ENCODE assay signal across 1 cellular context in the genomic region with DNA sequence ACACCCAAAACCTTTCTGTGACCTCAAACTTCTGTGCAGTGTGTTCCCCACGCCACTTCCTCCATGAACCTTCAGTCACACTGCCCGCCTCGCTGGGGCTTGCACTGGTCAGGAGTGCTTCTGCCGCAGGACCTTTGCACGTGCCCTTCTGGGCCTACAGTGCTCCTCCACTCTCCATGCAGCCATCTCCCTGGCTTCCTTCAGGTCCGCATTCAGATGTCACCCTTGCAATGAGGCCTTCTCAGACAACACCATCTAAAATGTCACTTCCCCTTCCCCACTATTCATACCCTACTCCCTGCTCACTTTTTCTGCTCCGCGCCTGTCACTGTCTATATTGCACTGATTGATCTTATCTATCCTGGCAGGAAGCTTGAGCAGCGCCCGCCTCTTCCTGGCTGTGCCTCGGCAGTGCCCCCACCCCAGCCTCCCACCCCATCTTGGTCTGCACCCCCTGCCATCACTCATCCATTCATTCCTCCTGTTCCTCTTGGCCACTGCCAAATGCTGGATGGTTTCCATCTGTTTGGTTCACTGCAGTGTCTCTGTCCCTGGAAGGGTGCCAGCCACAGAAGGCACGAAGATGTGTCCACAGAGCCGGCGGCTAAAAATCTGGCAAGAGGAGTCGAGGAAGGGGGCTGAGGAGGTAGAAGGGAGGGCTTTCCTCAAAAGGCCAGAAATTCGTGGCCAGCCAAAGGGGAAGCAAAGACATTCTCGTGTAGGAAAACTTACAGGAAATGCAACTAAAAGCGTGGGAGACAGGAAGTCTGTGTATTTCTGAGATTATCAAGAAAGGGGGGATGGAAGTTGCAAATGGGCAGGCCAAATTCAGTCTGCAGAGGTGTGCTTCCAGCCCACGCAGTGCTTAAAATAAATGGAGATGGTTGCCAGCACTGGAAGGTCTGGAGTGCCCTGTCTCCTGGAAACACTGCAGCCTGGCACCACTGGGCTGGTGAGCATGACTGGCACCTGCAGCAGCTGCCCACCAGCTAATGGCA.
A peak's percentile ranks its signal among the peaks of the same experiment; 100 is the strongest.
TF ChIP-seq lines count a peak whose summit lies in the region.

No MANE protein-coding gene starts in this region.

TF ChIP-seq in K562, 482 proteins besides CTCF, POLR2A, EP300 and RAD21 (continued from another document and continues in another):
- TF ChIP-seq, protein P1, sequence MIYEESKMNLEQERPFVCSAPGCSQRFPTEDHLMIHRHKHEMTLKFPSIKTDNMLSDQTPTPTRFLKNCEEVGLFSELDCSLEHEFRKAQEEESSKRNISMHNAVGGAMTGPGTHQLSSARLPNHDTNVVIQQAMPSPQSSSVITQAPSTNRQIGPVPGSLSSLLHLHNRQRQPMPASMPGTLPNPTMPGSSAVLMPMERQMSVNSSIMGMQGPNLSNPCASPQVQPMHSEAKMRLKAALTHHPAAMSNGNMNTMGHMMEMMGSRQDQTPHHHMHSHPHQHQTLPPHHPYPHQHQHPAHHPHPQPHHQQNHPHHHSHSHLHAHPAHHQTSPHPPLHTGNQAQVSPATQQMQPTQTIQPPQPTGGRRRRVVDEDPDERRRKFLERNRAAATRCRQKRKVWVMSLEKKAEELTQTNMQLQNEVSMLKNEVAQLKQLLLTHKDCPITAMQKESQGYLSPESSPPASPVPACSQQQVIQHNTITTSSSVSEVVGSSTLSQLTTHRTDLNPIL (CRISPR knock-in tag; IDR thresholded peaks at IDR 0.05) = no peak
- no peak for TF ChIP-seq STAT5B (CRISPR knock-in tag; IDR thresholded peaks at IDR 0.05)
- no peak for TF ChIP-seq MTF1 (CRISPR knock-in tag; IDR thresholded peaks at IDR 0.05; ENCODE audit: borderline replicate concordance)
- TF ChIP-seq NRF1 (conservative IDR thresholded peaks at IDR 0.05 in 1 of 2, IDR thresholded peaks at IDR 0.05 in 1 of 2) = no peak
- TF ChIP-seq ZNF212 (CRISPR knock-in tag; IDR thresholded peaks at IDR 0.05) = no peak
- 0 out of 2 replicates have a peak, but pooled peaks have one; percentile 68 for TF ChIP-seq PTBP1 (IDR thresholded peaks at IDR 0.05; ENCODE audit: low read depth, low read length)
- TF ChIP-seq ZFP1 (CRISPR knock-in tag; IDR thresholded peaks at IDR 0.05) = no peak
- peak; percentile 44 to 84; a peak in 3 of 4 replicates for TF ChIP-seq RCOR1 (IDR thresholded peaks at IDR 0.05; ENCODE audit: borderline replicate concordance in 1 of 2, low read depth in 2 of 2, low read length in 2 of 2)
- TF ChIP-seq, protein P2, sequence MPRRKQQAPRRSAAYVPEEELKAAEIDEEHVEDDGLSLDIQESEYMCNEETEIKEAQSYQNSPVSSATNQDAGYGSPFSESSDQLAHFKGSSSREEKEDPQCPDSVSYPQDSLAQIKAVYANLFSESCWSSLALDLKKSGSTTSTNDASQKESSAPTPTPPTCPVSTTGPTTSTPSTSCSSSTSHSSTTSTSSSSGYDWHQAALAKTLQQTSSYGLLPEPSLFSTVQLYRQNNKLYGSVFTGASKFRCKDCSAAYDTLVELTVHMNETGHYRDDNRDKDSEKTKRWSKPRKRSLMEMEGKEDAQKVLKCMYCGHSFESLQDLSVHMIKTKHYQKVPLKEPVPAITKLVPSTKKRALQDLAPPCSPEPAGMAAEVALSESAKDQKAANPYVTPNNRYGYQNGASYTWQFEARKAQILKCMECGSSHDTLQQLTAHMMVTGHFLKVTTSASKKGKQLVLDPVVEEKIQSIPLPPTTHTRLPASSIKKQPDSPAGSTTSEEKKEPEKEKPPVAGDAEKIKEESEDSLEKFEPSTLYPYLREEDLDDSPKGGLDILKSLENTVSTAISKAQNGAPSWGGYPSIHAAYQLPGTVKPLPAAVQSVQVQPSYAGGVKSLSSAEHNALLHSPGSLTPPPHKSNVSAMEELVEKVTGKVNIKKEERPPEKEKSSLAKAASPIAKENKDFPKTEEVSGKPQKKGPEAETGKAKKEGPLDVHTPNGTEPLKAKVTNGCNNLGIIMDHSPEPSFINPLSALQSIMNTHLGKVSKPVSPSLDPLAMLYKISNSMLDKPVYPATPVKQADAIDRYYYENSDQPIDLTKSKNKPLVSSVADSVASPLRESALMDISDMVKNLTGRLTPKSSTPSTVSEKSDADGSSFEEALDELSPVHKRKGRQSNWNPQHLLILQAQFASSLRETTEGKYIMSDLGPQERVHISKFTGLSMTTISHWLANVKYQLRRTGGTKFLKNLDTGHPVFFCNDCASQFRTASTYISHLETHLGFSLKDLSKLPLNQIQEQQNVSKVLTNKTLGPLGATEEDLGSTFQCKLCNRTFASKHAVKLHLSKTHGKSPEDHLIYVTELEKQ (CRISPR knock-in tag; IDR thresholded peaks at IDR 0.05) = no peak
- TF ChIP-seq CBFA2T3 (IDR thresholded peaks at IDR 0.05) = peak; percentile 51
- no peak for TF ChIP-seq NCOA1 (IDR thresholded peaks at IDR 0.05; ENCODE audit: low read depth)
- no peak for TF ChIP-seq EP400 (IDR thresholded peaks at IDR 0.05)
- TF ChIP-seq, protein P3, sequence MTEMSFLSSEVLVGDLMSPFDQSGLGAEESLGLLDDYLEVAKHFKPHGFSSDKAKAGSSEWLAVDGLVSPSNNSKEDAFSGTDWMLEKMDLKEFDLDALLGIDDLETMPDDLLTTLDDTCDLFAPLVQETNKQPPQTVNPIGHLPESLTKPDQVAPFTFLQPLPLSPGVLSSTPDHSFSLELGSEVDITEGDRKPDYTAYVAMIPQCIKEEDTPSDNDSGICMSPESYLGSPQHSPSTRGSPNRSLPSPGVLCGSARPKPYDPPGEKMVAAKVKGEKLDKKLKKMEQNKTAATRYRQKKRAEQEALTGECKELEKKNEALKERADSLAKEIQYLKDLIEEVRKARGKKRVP (CRISPR knock-in tag; IDR thresholded peaks at IDR 0.05) = no peak
- no peak for TF ChIP-seq CHCHD3 (CRISPR knock-in tag; IDR thresholded peaks at IDR 0.05)
- no peak for TF ChIP-seq SREBF2 (CRISPR knock-in tag; IDR thresholded peaks at IDR 0.05)
- no peak for TF ChIP-seq FOXJ2 (tag; IDR thresholded peaks at IDR 0.05)
- no peak for TF ChIP-seq POLR3A (IDR thresholded peaks at IDR 0.05; ENCODE audit: borderline replicate concordance, extremely low read depth, insufficient read depth, insufficient read length)
- no peak for TF ChIP-seq ZC3H4 (CRISPR knock-in tag; IDR thresholded peaks at IDR 0.05; ENCODE audit: borderline replicate concordance)
- TF ChIP-seq ZFP30 (CRISPR knock-in tag; IDR thresholded peaks at IDR 0.05; ENCODE audit: borderline replicate concordance) = no peak
- TF ChIP-seq DPF2 (IDR thresholded peaks at IDR 0.05) = 0 out of 2 replicates have a peak, but pooled peaks have one; percentile 30
- TF ChIP-seq MEF2A (IDR thresholded peaks at IDR 0.05; ENCODE audit: control insufficient read depth, low read depth, low read length) = no peak
- TF ChIP-seq, protein P4, sequence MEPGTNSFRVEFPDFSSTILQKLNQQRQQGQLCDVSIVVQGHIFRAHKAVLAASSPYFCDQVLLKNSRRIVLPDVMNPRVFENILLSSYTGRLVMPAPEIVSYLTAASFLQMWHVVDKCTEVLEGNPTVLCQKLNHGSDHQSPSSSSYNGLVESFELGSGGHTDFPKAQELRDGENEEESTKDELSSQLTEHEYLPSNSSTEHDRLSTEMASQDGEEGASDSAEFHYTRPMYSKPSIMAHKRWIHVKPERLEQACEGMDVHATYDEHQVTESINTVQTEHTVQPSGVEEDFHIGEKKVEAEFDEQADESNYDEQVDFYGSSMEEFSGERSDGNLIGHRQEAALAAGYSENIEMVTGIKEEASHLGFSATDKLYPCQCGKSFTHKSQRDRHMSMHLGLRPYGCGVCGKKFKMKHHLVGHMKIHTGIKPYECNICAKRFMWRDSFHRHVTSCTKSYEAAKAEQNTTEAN (CRISPR knock-in tag; IDR thresholded peaks at IDR 0.05) = no peak
- no peak for TF ChIP-seq ZNF778 (CRISPR knock-in tag; IDR thresholded peaks at IDR 0.05)
- TF ChIP-seq ZNF316 (IDR thresholded peaks at IDR 0.05) = no peak
- no peak for TF ChIP-seq EHMT2 (IDR thresholded peaks at IDR 0.05)
- peak; percentile 85 for TF ChIP-seq NFIC (IDR thresholded peaks at IDR 0.05)
- TF ChIP-seq CBX1 (IDR thresholded peaks at IDR 0.05; ENCODE audit: low read depth) = peak; percentile 93; the same call in 1 of the 2 replicates
- TF ChIP-seq, protein P5, sequence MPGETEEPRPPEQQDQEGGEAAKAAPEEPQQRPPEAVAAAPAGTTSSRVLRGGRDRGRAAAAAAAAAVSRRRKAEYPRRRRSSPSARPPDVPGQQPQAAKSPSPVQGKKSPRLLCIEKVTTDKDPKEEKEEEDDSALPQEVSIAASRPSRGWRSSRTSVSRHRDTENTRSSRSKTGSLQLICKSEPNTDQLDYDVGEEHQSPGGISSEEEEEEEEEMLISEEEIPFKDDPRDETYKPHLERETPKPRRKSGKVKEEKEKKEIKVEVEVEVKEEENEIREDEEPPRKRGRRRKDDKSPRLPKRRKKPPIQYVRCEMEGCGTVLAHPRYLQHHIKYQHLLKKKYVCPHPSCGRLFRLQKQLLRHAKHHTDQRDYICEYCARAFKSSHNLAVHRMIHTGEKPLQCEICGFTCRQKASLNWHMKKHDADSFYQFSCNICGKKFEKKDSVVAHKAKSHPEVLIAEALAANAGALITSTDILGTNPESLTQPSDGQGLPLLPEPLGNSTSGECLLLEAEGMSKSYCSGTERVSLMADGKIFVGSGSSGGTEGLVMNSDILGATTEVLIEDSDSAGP (CRISPR knock-in tag; IDR thresholded peaks at IDR 0.05) = no peak
- TF ChIP-seq, protein P6, sequence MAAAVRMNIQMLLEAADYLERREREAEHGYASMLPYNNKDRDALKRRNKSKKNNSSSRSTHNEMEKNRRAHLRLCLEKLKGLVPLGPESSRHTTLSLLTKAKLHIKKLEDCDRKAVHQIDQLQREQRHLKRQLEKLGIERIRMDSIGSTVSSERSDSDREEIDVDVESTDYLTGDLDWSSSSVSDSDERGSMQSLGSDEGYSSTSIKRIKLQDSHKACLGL (CRISPR knock-in tag; IDR thresholded peaks at IDR 0.05; ENCODE audit: borderline replicate concordance, poor library complexity, severe bottlenecking) = no peak
- TF ChIP-seq SRSF1 (IDR thresholded peaks at IDR 0.05; ENCODE audit: low read depth, low read length) = no peak
- TF ChIP-seq, protein P7, sequence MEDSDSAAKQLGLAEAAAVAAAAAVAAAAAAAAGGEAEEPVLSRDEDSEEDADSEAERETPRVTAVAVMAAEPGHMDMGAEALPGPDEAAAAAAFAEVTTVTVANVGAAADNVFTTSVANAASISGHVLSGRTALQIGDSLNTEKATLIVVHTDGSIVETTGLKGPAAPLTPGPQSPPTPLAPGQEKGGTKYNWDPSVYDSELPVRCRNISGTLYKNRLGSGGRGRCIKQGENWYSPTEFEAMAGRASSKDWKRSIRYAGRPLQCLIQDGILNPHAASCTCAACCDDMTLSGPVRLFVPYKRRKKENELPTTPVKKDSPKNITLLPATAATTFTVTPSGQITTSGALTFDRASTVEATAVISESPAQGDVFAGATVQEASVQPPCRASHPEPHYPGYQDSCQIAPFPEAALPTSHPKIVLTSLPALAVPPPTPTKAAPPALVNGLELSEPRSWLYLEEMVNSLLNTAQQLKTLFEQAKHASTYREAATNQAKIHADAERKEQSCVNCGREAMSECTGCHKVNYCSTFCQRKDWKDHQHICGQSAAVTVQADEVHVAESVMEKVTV (CRISPR knock-in tag; IDR thresholded peaks at IDR 0.05) = no peak
- TF ChIP-seq GABPB2 (CRISPR knock-in tag; conservative IDR thresholded peaks at IDR 0.05) = no peak
- no peak for TF ChIP-seq TEAD2 (tag; IDR thresholded peaks at IDR 0.05)
- TF ChIP-seq YBX1 (IDR thresholded peaks at IDR 0.05) = no peak
- TF ChIP-seq, protein P8, sequence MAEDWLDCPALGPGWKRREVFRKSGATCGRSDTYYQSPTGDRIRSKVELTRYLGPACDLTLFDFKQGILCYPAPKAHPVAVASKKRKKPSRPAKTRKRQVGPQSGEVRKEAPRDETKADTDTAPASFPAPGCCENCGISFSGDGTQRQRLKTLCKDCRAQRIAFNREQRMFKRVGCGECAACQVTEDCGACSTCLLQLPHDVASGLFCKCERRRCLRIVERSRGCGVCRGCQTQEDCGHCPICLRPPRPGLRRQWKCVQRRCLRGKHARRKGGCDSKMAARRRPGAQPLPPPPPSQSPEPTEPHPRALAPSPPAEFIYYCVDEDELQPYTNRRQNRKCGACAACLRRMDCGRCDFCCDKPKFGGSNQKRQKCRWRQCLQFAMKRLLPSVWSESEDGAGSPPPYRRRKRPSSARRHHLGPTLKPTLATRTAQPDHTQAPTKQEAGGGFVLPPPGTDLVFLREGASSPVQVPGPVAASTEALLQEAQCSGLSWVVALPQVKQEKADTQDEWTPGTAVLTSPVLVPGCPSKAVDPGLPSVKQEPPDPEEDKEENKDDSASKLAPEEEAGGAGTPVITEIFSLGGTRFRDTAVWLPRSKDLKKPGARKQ (CRISPR knock-in tag; IDR thresholded peaks at IDR 0.05) = no peak
- no peak for TF ChIP-seq NFE2 (IDR thresholded peaks at IDR 0.05; ENCODE audit: low read depth)
- TF ChIP-seq FOXP1 (CRISPR knock-in tag; IDR thresholded peaks at IDR 0.05) = no peak
- peak; percentile 64 to 93; a peak in 3 of 4 replicates for TF ChIP-seq ETV6 (IDR thresholded peaks at IDR 0.05; ENCODE audit: borderline replicate concordance in 1 of 2, low read depth in 2 of 2, low read length in 1 of 2)
- no peak for TF ChIP-seq ETV6 (CRISPR knock-in tag; IDR thresholded peaks at IDR 0.05; ENCODE audit: borderline replicate concordance)
- TF ChIP-seq SAFB (IDR thresholded peaks at IDR 0.05; ENCODE audit: borderline replicate concordance, low read depth, low read length) = no peak
- TF ChIP-seq BCOR (IDR thresholded peaks at IDR 0.05) = peak; percentile 96
- TF ChIP-seq, protein P9, sequence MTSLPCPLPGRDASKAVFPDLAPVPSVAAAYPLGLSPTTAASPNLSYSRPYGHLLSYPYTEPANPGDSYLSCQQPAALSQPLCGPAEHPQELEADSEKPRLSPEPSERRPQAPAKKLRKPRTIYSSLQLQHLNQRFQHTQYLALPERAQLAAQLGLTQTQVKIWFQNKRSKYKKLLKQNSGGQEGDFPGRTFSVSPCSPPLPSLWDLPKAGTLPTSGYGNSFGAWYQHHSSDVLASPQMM (CRISPR knock-in tag; IDR thresholded peaks at IDR 0.05) = no peak
- TF ChIP-seq, protein P10, sequence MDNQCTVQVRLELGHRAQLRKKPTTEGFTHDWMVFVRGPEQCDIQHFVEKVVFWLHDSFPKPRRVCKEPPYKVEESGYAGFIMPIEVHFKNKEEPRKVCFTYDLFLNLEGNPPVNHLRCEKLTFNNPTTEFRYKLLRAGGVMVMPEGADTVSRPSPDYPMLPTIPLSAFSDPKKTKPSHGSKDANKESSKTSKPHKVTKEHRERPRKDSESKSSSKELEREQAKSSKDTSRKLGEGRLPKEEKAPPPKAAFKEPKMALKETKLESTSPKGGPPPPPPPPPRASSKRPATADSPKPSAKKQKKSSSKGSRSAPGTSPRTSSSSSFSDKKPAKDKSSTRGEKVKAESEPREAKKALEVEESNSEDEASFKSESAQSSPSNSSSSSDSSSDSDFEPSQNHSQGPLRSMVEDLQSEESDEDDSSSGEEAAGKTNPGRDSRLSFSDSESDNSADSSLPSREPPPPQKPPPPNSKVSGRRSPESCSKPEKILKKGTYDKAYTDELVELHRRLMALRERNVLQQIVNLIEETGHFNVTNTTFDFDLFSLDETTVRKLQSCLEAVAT (IDR thresholded peaks at IDR 0.05) = no peak
- 0 out of 2 replicates have a peak, but pooled peaks have one; percentile 15 for TF ChIP-seq ZNF589 (CRISPR knock-in tag; IDR thresholded peaks at IDR 0.05; ENCODE audit: low read depth)
- TF ChIP-seq TEAD4 (IDR thresholded peaks at IDR 0.05; ENCODE audit: low read length) = no peak
- TF ChIP-seq TEAD4 (CRISPR knock-in tag; IDR thresholded peaks at IDR 0.05; ENCODE audit: borderline replicate concordance) = no peak
- TF ChIP-seq KLF13 (tag; IDR thresholded peaks at IDR 0.05; ENCODE audit: borderline replicate concordance, low read depth) = no peak
- no peak for TF ChIP-seq FOXM1 (IDR thresholded peaks at IDR 0.05; ENCODE audit: low read depth)
- no peak for TF ChIP-seq FOXM1 (CRISPR knock-in tag; IDR thresholded peaks at IDR 0.05; ENCODE audit: low read depth)
- TF ChIP-seq CBX2 (IDR thresholded peaks at IDR 0.05; ENCODE audit: insufficient read depth, low read length, poor library complexity, severe bottlenecking) = no peak
- TF ChIP-seq PML (IDR thresholded peaks at IDR 0.05; ENCODE audit: low read length) = no peak
- TF ChIP-seq ZSCAN32 (CRISPR knock-in tag; IDR thresholded peaks at IDR 0.05) = no peak
- peak in 1 of 2 experiments; percentile 20; a peak in 1 of 4 replicates for TF ChIP-seq HDAC1 (IDR thresholded peaks at IDR 0.05)
